In the genomic region with DNA sequence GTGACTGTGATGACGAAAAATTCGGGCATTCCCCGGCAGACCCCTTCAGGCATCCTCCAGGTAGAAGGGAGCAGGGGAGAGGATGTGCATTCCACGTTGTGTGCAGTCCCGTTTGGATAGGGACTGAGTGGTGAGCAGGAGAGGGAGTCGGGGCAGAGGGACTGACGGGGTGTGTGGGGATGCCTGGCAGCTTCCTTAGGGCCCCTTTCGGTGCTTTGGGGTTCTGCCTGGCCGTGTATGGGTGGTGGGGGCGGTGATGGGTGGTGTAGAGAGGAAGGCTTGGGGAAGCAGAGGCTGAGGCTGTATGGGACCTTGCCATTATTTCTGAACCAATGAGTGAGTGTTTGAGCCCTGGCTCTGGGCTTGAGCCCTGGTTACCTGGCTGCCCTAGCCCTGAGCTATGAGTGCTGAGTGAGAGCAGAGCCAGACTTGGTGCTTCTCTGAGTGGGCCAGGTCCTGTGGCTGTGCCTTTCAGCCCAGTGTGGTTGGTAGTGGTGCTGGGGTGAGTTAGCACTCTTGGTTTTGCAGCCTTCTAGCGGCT, we compare ENCODE assay signal across 9 cellular contexts. TPM values are rescaled to one million over a fixed set of nuclear protein-coding genes. Genes with fewer than 3 reads are reported as not detected.
DNase-seq lines count a peak whose midpoint lies in the region; ATAC-seq and TF ChIP-seq lines count a peak whose summit lies in the region.
"Had no signal": no experiment of that assay in that cellular context is flagged by ENCODE, and none has a peak within 500 bp of the region (broad histone marks: within the 10 kb centered on the region; RNA-seq: fewer than 3 reads in every experiment).

No MANE protein-coding gene starts in this region.

- no peaks in the 10 kb centered on the region for H3K27me3 ChIP-seq in cardiac muscle cell
- H3K27me3 ChIP-seq: body of pancreas had no signal

- H3K4me1 Mint-ChIP-seq in WTC11: peaks cover 29% of the 10 kb centered on the region

- peak overlapping the region; percentile 92 for H3K4me3 Mint-ChIP-seq in WTC11

- H3K4me3 ChIP-seq in cardiac muscle cell (peak overlapping the region; percentile 64), fibroblast of pulmonary artery (replicated peaks; ENCODE audit: low read depth, low read length) (peak overlapping the region; percentile 96), skeletal muscle cell (ENCODE audit: low read depth, low read length) (peak overlapping the region; percentile 98)

- DNase-seq in cardiac muscle cell (ENCODE audit: low read depth in 1 of 2, low spot score in 1 of 2) (peak; percentile 10 to 22), cardiac septum (ENCODE audit: low spot score) (no peak), WTC11 (ENCODE audit: low spot score) (no peak), fibroblast of pulmonary artery (ENCODE audit: low read depth) (no peak), skeletal muscle cell (ENCODE audit: low read depth) (no peak), NCI-H2196 treated with DMSO at 0.1 percent for 48 hours (lab: John Stamatoyannopoulos, UW; ENCODE audit: unreplicated experiment) (no peak), GDM1 (lab: John Stamatoyannopoulos, UW) (no peak)

- H3K36me3 Mint-ChIP-seq in WTC11: peaks cover 13% of the 10 kb centered on the region

- intact Hi-C loops in cardiac septum (cut with DNase I): loop anchor here (10.0 kb wide), 1 partner anchor 589 kb away; the partner anchor contains the start of gene ATG16L2

- CTCF ChIA-PET in WTC11 (lab: Charles Lee): interaction anchor here (0.5 to 8.6 kb wide), 7 partner anchors 12 to 210 kb away, joined by 3 to 123 read pairs (median 4); no protein-coding TSS in a partner anchor

- H3K27ac Mint-ChIP-seq in WTC11: peak overlapping the region; percentile 83; the same call in 1 of the 2 replicates

- ATAC-seq in WTC11: no peak
- no peak for ATAC-seq in GM19035 (IDR thresholded peaks at IDR 0.05; ENCODE audit: unreplicated experiment)

- POLR2A ChIA-PET in WTC11 (lab: Charles Lee): interaction anchor here (1.3 to 3.8 kb wide), 2 partner anchors 13 to 112 kb away, joined by 4 to 37 read pairs; no protein-coding TSS in a partner anchor

- TF ChIP-seq CTCF in cardiac muscle cell (IDR thresholded peaks at IDR 0.05; ENCODE audit: low read depth, low read length) (no peak), WTC11 (IDR thresholded peaks at IDR 0.05) (no peak), fibroblast of pulmonary artery (IDR thresholded peaks at IDR 0.05; ENCODE audit: low read length, missing control alignments) (no peak)

- H3K27me3 Mint-ChIP-seq in WTC11 (ENCODE audit: low read depth): 0 out of 2 replicates have a peak, but pooled peaks cover 2% of the 10 kb centered on the region

- H3K27ac ChIP-seq in cardiac muscle cell: peak overlapping the region; percentile 93

- no peaks in the 10 kb centered on the region for H3K9me3 ChIP-seq in cardiac muscle cell (ENCODE audit: low read depth)
- H3K9me3 ChIP-seq: body of pancreas had no signal

- H3K9me3 Mint-ChIP-seq in WTC11: no peaks in the 10 kb centered on the region

- peaks cover 21% of the 10 kb centered on the region for H3K36me3 ChIP-seq in cardiac muscle cell

- peaks cover 21% of the 10 kb centered on the region for H3K4me1 ChIP-seq in cardiac muscle cell (ENCODE audit: low read depth)

TF ChIP-seq in WTC11, 78 proteins besides CTCF, POLR2A, EP300 and RAD21 (continues in another document):
- TF ChIP-seq ZNF121 (CRISPR knock-in tag; IDR thresholded peaks at IDR 0.05): no peak
- TF ChIP-seq SP1 (CRISPR knock-in tag; conservative IDR thresholded peaks at IDR 0.05): no peak
- TF ChIP-seq, protein P1, sequence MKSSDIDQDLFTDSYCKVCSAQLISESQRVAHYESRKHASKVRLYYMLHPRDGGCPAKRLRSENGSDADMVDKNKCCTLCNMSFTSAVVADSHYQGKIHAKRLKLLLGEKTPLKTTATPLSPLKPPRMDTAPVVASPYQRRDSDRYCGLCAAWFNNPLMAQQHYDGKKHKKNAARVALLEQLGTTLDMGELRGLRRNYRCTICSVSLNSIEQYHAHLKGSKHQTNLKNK (CRISPR knock-in tag; IDR thresholded peaks at IDR 0.05): no peak
- no peak for TF ChIP-seq TEAD1 (CRISPR knock-in tag; IDR thresholded peaks at IDR 0.05)
- TF ChIP-seq HMGA2 (CRISPR knock-in tag; IDR thresholded peaks at IDR 0.05): no peak
- TF ChIP-seq, protein P2, sequence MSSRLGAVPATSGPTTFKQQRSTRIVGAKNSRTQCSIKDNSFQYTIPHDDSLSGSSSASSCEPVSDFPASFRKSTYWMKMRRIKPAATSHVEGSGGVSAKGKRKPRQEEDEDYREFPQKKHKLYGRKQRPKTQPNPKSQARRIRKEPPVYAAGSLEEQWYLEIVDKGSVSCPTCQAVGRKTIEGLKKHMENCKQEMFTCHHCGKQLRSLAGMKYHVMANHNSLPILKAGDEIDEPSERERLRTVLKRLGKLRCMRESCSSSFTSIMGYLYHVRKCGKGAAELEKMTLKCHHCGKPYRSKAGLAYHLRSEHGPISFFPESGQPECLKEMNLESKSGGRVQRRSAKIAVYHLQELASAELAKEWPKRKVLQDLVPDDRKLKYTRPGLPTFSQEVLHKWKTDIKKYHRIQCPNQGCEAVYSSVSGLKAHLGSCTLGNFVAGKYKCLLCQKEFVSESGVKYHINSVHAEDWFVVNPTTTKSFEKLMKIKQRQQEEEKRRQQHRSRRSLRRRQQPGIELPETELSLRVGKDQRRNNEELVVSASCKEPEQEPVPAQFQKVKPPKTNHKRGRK (CRISPR knock-in tag; IDR thresholded peaks at IDR 0.05; ENCODE audit: borderline replicate concordance): no peak
- TF ChIP-seq, protein P3, sequence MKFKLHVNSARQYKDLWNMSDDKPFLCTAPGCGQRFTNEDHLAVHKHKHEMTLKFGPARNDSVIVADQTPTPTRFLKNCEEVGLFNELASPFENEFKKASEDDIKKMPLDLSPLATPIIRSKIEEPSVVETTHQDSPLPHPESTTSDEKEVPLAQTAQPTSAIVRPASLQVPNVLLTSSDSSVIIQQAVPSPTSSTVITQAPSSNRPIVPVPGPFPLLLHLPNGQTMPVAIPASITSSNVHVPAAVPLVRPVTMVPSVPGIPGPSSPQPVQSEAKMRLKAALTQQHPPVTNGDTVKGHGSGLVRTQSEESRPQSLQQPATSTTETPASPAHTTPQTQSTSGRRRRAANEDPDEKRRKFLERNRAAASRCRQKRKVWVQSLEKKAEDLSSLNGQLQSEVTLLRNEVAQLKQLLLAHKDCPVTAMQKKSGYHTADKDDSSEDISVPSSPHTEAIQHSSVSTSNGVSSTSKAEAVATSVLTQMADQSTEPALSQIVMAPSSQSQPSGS (CRISPR knock-in tag; IDR thresholded peaks at IDR 0.05; ENCODE audit: borderline replicate concordance, low read depth): no peak
- TF ChIP-seq TCF7 (CRISPR knock-in tag; IDR thresholded peaks at IDR 0.05; ENCODE audit: low read depth): no peak
- no peak for TF ChIP-seq ZNF423 (CRISPR knock-in tag; IDR thresholded peaks at IDR 0.05)
- TF ChIP-seq GRHL2 (CRISPR knock-in tag; IDR thresholded peaks at IDR 0.05; ENCODE audit: insufficient replicate concordance, severe bottlenecking): no peak
- TF ChIP-seq, protein P4, sequence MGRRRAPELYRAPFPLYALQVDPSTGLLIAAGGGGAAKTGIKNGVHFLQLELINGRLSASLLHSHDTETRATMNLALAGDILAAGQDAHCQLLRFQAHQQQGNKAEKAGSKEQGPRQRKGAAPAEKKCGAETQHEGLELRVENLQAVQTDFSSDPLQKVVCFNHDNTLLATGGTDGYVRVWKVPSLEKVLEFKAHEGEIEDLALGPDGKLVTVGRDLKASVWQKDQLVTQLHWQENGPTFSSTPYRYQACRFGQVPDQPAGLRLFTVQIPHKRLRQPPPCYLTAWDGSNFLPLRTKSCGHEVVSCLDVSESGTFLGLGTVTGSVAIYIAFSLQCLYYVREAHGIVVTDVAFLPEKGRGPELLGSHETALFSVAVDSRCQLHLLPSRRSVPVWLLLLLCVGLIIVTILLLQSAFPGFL (CRISPR knock-in tag; IDR thresholded peaks at IDR 0.05; ENCODE audit: borderline replicate concordance): no peak
- TF ChIP-seq ZNF317 (CRISPR knock-in tag; IDR thresholded peaks at IDR 0.05; ENCODE audit: borderline replicate concordance, low read depth): no peak
- TF ChIP-seq, protein P5, sequence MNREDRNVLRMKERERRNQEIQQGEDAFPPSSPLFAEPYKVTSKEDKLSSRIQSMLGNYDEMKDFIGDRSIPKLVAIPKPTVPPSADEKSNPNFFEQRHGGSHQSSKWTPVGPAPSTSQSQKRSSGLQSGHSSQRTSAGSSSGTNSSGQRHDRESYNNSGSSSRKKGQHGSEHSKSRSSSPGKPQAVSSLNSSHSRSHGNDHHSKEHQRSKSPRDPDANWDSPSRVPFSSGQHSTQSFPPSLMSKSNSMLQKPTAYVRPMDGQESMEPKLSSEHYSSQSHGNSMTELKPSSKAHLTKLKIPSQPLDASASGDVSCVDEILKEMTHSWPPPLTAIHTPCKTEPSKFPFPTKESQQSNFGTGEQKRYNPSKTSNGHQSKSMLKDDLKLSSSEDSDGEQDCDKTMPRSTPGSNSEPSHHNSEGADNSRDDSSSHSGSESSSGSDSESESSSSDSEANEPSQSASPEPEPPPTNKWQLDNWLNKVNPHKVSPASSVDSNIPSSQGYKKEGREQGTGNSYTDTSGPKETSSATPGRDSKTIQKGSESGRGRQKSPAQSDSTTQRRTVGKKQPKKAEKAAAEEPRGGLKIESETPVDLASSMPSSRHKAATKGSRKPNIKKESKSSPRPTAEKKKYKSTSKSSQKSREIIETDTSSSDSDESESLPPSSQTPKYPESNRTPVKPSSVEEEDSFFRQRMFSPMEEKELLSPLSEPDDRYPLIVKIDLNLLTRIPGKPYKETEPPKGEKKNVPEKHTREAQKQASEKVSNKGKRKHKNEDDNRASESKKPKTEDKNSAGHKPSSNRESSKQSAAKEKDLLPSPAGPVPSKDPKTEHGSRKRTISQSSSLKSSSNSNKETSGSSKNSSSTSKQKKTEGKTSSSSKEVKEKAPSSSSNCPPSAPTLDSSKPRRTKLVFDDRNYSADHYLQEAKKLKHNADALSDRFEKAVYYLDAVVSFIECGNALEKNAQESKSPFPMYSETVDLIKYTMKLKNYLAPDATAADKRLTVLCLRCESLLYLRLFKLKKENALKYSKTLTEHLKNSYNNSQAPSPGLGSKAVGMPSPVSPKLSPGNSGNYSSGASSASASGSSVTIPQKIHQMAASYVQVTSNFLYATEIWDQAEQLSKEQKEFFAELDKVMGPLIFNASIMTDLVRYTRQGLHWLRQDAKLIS (CRISPR knock-in tag; IDR thresholded peaks at IDR 0.05; ENCODE audit: borderline replicate concordance): no peak

RNA-seq across cellular contexts. Expression of gene INPPL1, which starts 0.9 kb away (rescaled TPM):
- total RNA-seq in cardiac muscle cell (178 and 182 TPM in 2 replicates), cardiac septum (132 TPM), WTC11 (2021) (125 to 138 TPM (median 136 TPM) in 3 replicates)
- polyA plus RNA-seq in cardiac muscle cell: 130 and 156 TPM in 2 replicates

RNA-seq across cellular contexts. Expression of gene FOLR2, which starts 8.9 kb away (rescaled TPM):
- total RNA-seq in cardiac muscle cell (not detected in 2 replicates), cardiac septum (11.7 TPM), WTC11 (2021) (not detected in 3 replicates)
- polyA plus RNA-seq in cardiac muscle cell: not detected in 2 replicates

RNA-seq across cellular contexts. Expression of gene PHOX2A, which starts 18.5 kb away (rescaled TPM):
- total RNA-seq in cardiac muscle cell: 0.30 and 0.92 TPM in 2 replicates
- polyA plus RNA-seq in cardiac muscle cell: 0.50 TPM in 1 of 2 replicates, not detected in the other
- total RNA-seq in cardiac septum: not detected
- total RNA-seq in WTC11 (2021): 1.3 to 1.6 TPM (median 1.3 TPM) in 3 replicates
- total RNA-seq: body of pancreas had no signal

RNA-seq across cellular contexts. Expression of gene FOLR1, which starts 33.5 kb away (rescaled TPM):
- total RNA-seq in cardiac muscle cell (0.88 and 1.8 TPM in 2 replicates), cardiac septum (0.22 TPM), WTC11 (2021) (0.35 to 0.87 TPM (median 0.85 TPM) in 3 replicates)
- polyA plus RNA-seq in cardiac muscle cell: 3.1 and 3.9 TPM in 2 replicates

Comparison
In these comparisons a context has a peak if more than half of its experiments do, and no peak if none do; other contexts are left out.
1. DNase-seq: peak in cardiac muscle cell (2 of 2); none in cardiac septum (single experiment), WTC11 (single experiment), fibroblast of pulmonary artery (single experiment), skeletal muscle cell (single experiment), NCI-H2196 treated with DMSO at 0.1 percent for 48 hours (single experiment) and GDM1 (single experiment).
2. RNA of gene FOLR2, which starts 8.9 kb away (total RNA-seq): 11.7 TPM in cardiac septum (single experiment); not detected in WTC11 and not detected in cardiac muscle cell; every median in the first group is over 10 times any median in the second.
3. Peak in every context shown above with its lines, with median percentiles within 50 percentile points of each other: H3K4me3 ChIP-seq.